16 cellular contexts compared by ENCODE assay signal in the genomic region with DNA sequence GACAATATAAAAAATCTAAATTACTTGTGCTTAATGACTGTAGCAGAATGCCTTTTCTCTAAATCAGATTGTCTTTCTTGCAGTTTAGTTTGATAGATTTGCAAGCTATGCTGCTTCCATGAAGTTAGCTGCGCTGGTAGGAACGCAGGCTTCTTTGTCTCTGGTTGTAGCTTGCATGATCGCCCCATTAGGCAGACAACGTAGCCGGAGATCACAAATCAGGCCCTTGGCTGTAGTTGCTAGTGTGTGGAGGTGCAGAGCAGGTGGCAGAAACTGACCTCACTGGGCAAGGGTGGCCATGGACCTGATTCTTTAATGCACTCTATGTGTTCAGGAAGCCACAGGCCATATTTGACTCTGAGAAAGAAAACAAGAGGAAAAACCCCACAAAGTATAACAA. TPM values are rescaled to one million over a fixed set of nuclear protein-coding genes. Genes with fewer than 3 reads are reported as not detected.
"Had no signal": no experiment of that assay in that cellular context is flagged by ENCODE, and none has a peak within 500 bp of the region (broad histone marks: within the 10 kb centered on the region; RNA-seq: fewer than 3 reads in every experiment).

No MANE protein-coding gene starts in this region.

- H3K27ac ChIP-seq: coronary artery had no signal

- H3K27ac Mint-ChIP-seq: activated naive CD4-positive, alpha-beta T cell treated with anti-CD3 and anti-CD28 coated beads, Interleukin-2, amount 50 U/mL, for 24 hours; stimulated activated naive CD8-positive, alpha-beta T cell treated with anti-CD3 and anti-CD28 coated beads, Interleukin-15, Interleukin-2, amounts not matched to agents 100 ng/mL and 50 ng/mL, for 24 hours had no signal

- H3K4me3 ChIP-seq: coronary artery had no signal

- H3K4me3 Mint-ChIP-seq: activated naive CD4-positive, alpha-beta T cell treated with anti-CD3 and anti-CD28 coated beads, Interleukin-2, amount 50 U/mL, for 24 hours; stimulated activated naive CD8-positive, alpha-beta T cell treated with anti-CD3 and anti-CD28 coated beads, Interleukin-15, Interleukin-2, amounts not matched to agents 100 ng/mL and 50 ng/mL, for 24 hours had no signal

- DNase-seq: activated CD4-positive, alpha-beta T cell treated with anti-CD3 and anti-CD28 coated beads, Interleukin-2, amount 50 U/mL, for 1 hour; amniotic stem cell; effector memory CD4-positive, alpha-beta T cell; kidney; midbrain; occipital lobe; stimulated activated CD4-positive, alpha-beta T cell treated with anti-CD3 and anti-CD28 coated beads, Interleukin-15, amount 100 ng/mL, for 24 hours; stimulated activated CD4-positive, alpha-beta T cell treated with anti-CD3 and anti-CD28 coated beads, Interleukin-4, amount 100 ng/mL, for 24 hours; T-helper 2 cell had no signal

- FAIRE-seq: kidney had no signal

RNA-seq across cellular contexts. Expression of gene ZIC1, which starts 6.2 kb away (rescaled TPM):
- total RNA-seq: activated CD8-positive, alpha-beta memory T cell treated with anti-CD3 and anti-CD28 coated beads for 36 hours; epithelial cell of proximal tubule; kidney; liver; ureter had no signal

RNA-seq across cellular contexts. Expression of gene ZIC4, which starts 9.0 kb away (rescaled TPM):
- total RNA-seq: activated CD8-positive, alpha-beta memory T cell treated with anti-CD3 and anti-CD28 coated beads for 36 hours; epithelial cell of proximal tubule; kidney; liver; ureter had no signal
